ENCODE assay signal across 19 cellular contexts in genomic region chr2:24635181-24635580, GRCh38.
DNase-seq lines count a peak whose midpoint lies in the region; ATAC-seq and TF ChIP-seq lines count a peak whose summit lies in the region.
"Had no signal": no experiment of that assay in that cellular context is flagged by ENCODE, and none has a peak within 500 bp of the region (broad histone marks: within the 10 kb centered on the region; RNA-seq: fewer than 3 reads in every experiment).

No MANE protein-coding gene starts in this region.

- peaks cover 0 to 5% of the 10 kb centered on the region in 2 donors for H3K4me1 ChIP-seq in left lung
- H3K4me1 ChIP-seq: breast epithelium had no signal

- H3K9me3 ChIP-seq in left lung: no peaks in the 10 kb centered on the region
- H3K9me3 ChIP-seq: breast epithelium had no signal

- no peak for ATAC-seq in left lung
- ATAC-seq: activated naive CD4-positive, alpha-beta T cell treated with anti-CD3 and anti-CD28 coated beads, Interleukin-2, amount 50 U/mL, for 72 hours had no signal

- in situ Hi-C loops in Caki2 (cut with HindIII; ENCODE audit: low pct_unique_long_range_greater_than_20kb, low sequenced_read_pairs): no loop called here

- H3K36me3 ChIP-seq in left lung: no peaks in the 10 kb centered on the region
- H3K36me3 ChIP-seq: breast epithelium had no signal

- H3K4me3 Mint-ChIP-seq in T-helper 2 cell treated with Interferon-gamma antibody and Interleukin-4, amounts not matched to agents 5 μg/mL and 100 μg/mL, for 36 hours: no peak overlapping the region
- H3K4me3 Mint-ChIP-seq: CD14-positive monocyte, H9, immature natural killer cell had no signal

- H3K36me3 Mint-ChIP-seq in T-helper 2 cell treated with Interferon-gamma antibody and Interleukin-4, amounts not matched to agents 5 μg/mL and 100 μg/mL, for 36 hours (ENCODE audit: low read depth): no peaks in the 10 kb centered on the region

- peak; percentile 30 for DNase-seq in Caki2 (ENCODE audit: low read depth)
- DNase-seq in NCI-H446 treated with DMSO at 0.1 percent for 48 hours (lab: John Stamatoyannopoulos, UW): peak; percentile 31
- peak; percentile 17 for DNase-seq in dedifferentiated amniotic fluid mesenchymal stem cell (ENCODE audit: extremely low spot score)
- DNase-seq in kidney glomerular epithelial cell (lab: John Stamatoyannopoulos, UW): peak; percentile 7
- no peak for DNase-seq in T-helper 2 cell treated with Interferon-gamma antibody and Interleukin-4, amounts not matched to agents 5 μg/mL and 100 μg/mL, for 36 hours (ENCODE audit: low spot score)
- no peak for DNase-seq in left lung
- no peak for DNase-seq in SIG-M5 (lab: John Stamatoyannopoulos, UW)
- DNase-seq: activated CD4-positive, alpha-beta T cell treated with anti-CD3 and anti-CD28 coated beads for 48 hours; effector CD4-positive, alpha-beta T cell; EL; H9; immature natural killer cell; NK-92 treated with Interleukin-12 subunit alpha and Interleukin-12 subunit beta, amount 100 ng/mL, for 24 hours; retina; Right ventricle myocardium superior; T-helper 2 cell had no signal

- H3K27me3 Mint-ChIP-seq in T-helper 2 cell treated with Interferon-gamma antibody and Interleukin-4, amounts not matched to agents 5 μg/mL and 100 μg/mL, for 36 hours (ENCODE audit: low read depth): no peaks in the 10 kb centered on the region

- intact Hi-C loops in left lung (cut with DNase I): no loop called here

- H3K4me3 ChIP-seq in left lung: no peak overlapping the region
- H3K4me3 ChIP-seq: breast epithelium had no signal

- H3K27me3 ChIP-seq in left lung: no peaks in the 10 kb centered on the region
- H3K27me3 ChIP-seq: breast epithelium had no signal

- no peak overlapping the region for H3K27ac Mint-ChIP-seq in T-helper 2 cell treated with Interferon-gamma antibody and Interleukin-4, amounts not matched to agents 5 μg/mL and 100 μg/mL, for 36 hours
- H3K27ac Mint-ChIP-seq: activated naive CD4-positive, alpha-beta T cell treated with anti-CD3 and anti-CD28 coated beads, Interleukin-2, amount 50 U/mL, for 72 hours; H9 had no signal

- peaks cover 5% of the 10 kb centered on the region for H3K4me1 Mint-ChIP-seq in T-helper 2 cell treated with Interferon-gamma antibody and Interleukin-4, amounts not matched to agents 5 μg/mL and 100 μg/mL, for 36 hours (ENCODE audit: low read depth)
- H3K4me1 Mint-ChIP-seq: H9 had no signal

- H3K27ac ChIP-seq in left lung: no peak overlapping the region
- H3K27ac ChIP-seq: breast epithelium had no signal

- no peak for TF ChIP-seq CTCF in left lung (IDR thresholded peaks at IDR 0.05)

- no peaks in the 10 kb centered on the region for H3K9me3 Mint-ChIP-seq in T-helper 2 cell treated with Interferon-gamma antibody and Interleukin-4, amounts not matched to agents 5 μg/mL and 100 μg/mL, for 36 hours
- H3K9me3 Mint-ChIP-seq: immature natural killer cell had no signal

Comparison
In these comparisons a context has a peak if more than half of its experiments do, and no peak if none do; other contexts are left out.
1. DNase-seq: peak in Caki2 (single experiment), NCI-H446 treated with DMSO at 0.1 percent for 48 hours (single experiment), dedifferentiated amniotic fluid mesenchymal stem cell (single experiment) and kidney glomerular epithelial cell (single experiment); none in T-helper 2 cell treated with Interferon-gamma antibody and Interleukin-4, amounts not matched to agents 5 μg/mL and 100 μg/mL, for 36 hours (single experiment), left lung (0 of 2) and SIG-M5 (single experiment).